Comparison of ENCODE assay signal across 1 cellular context in the genomic region with DNA sequence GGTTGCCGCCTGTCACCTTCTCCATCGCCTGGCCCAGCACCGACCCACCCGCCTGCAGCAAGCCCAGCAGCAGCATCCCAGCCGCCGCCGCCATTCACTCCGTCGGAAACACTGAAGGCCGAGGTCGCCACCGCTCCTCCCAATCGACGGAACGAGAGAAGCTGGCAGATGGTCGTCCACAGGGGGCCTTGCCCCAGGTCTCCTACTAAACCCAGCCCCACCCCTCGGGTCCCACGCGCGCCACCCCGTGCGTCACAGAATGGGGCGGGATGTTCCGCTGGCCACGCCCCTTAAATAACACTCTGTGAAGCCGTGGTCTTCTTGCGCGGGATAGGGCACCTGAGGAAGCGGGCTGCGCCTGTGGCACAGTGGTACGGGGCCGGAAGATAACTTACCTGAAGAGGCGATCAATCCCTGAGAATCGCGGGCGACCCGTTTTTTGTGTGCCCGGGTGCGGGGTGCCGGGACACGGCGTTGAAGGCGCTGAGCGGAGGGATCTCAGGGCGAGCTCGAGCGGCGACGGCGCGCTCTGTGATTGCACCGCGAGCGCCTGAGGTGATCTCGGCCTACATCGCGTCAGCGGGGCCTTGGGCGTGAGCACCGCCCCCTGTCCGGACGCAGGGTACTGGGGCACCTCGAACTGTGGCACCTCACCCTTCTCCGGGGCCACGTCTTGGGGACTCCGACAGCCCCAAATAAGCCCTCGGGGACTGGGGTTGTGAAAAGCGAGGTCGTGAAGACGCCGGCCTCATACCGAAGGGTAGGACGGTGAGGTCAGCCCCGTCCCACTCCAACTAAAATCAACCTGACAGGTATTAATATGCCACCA.
TF ChIP-seq lines count a peak whose summit lies in the region.

Gene CYP51A1, minus strand, starts transcription at position 207 of the 829 bp plus-strand sequence. Its CDS starts 113 bp downstream, at position 94.

TF ChIP-seq in GM12878, 131 proteins besides CTCF, POLR2A, EP300 and RAD21 (continued from another document and continues in another):
- TF ChIP-seq NFYA (IDR thresholded peaks at IDR 0.05; ENCODE audit: borderline replicate concordance, low read depth, low read length), result no peak
- TF ChIP-seq ATF3 (IDR thresholded peaks at IDR 0.05; ENCODE audit: borderline replicate concordance, extremely low read depth, low read depth, low read length), result no peak
- TF ChIP-seq EED (IDR thresholded peaks at IDR 0.05; ENCODE audit: low read depth), result no peak
- peak; percentile 43; the same call in 1 of the 2 replicates for TF ChIP-seq NR2C1 (IDR thresholded peaks at IDR 0.05)
- TF ChIP-seq RFX5 (IDR thresholded peaks at IDR 0.05; ENCODE audit: low read depth, low read length), result no peak
- TF ChIP-seq CBX3 (IDR thresholded peaks at IDR 0.05; ENCODE audit: borderline replicate concordance, low read depth), result no peak
- no peak for TF ChIP-seq BMI1 (IDR thresholded peaks at IDR 0.05; ENCODE audit: borderline replicate concordance)
- no peak for TF ChIP-seq ZSCAN29 (IDR thresholded peaks at IDR 0.05)
- 0 out of 2 replicates have a peak, but pooled peaks have one; percentile 52 for TF ChIP-seq TCF3 (IDR thresholded peaks at IDR 0.05; ENCODE audit: borderline replicate concordance, insufficient read depth, low read depth, low read length)
- TF ChIP-seq ZNF384 (IDR thresholded peaks at IDR 0.05; ENCODE audit: borderline replicate concordance, low read depth, low read length), result peak; percentile 48; the same call in 1 of the 2 replicates
- TF ChIP-seq RUNX3 (IDR thresholded peaks at IDR 0.05; ENCODE audit: low read length), result peak; percentile 42; the same call in 1 of the 2 replicates
- TF ChIP-seq CBFB (IDR thresholded peaks at IDR 0.05; ENCODE audit: low read depth), result peak; percentile 83; the same call in 1 of the 2 replicates
- TF ChIP-seq PAX8 (IDR thresholded peaks at IDR 0.05), result no peak
- TF ChIP-seq, protein P1, sequence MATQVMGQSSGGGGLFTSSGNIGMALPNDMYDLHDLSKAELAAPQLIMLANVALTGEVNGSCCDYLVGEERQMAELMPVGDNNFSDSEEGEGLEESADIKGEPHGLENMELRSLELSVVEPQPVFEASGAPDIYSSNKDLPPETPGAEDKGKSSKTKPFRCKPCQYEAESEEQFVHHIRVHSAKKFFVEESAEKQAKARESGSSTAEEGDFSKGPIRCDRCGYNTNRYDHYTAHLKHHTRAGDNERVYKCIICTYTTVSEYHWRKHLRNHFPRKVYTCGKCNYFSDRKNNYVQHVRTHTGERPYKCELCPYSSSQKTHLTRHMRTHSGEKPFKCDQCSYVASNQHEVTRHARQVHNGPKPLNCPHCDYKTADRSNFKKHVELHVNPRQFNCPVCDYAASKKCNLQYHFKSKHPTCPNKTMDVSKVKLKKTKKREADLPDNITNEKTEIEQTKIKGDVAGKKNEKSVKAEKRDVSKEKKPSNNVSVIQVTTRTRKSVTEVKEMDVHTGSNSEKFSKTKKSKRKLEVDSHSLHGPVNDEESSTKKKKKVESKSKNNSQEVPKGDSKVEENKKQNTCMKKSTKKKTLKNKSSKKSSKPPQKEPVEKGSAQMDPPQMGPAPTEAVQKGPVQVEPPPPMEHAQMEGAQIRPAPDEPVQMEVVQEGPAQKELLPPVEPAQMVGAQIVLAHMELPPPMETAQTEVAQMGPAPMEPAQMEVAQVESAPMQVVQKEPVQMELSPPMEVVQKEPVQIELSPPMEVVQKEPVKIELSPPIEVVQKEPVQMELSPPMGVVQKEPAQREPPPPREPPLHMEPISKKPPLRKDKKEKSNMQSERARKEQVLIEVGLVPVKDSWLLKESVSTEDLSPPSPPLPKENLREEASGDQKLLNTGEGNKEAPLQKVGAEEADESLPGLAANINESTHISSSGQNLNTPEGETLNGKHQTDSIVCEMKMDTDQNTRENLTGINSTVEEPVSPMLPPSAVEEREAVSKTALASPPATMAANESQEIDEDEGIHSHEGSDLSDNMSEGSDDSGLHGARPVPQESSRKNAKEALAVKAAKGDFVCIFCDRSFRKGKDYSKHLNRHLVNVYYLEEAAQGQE (IDR thresholded peaks at IDR 0.05; ENCODE audit: low read depth, low read length), result peak; percentile 32; the same call in 1 of the 2 replicates
- peak; percentile 56; the same call in 1 of the 2 replicates for TF ChIP-seq BRCA1 (IDR thresholded peaks at IDR 0.05; ENCODE audit: low read depth, low read length)
- TF ChIP-seq EGR1 (IDR thresholded peaks at IDR 0.05; ENCODE audit: borderline replicate concordance in 1 of 2, low read depth in 2 of 2, low read length in 2 of 2), result peak; percentile 14 to 30; a peak in 2 of 3 replicates
- no peak for TF ChIP-seq SRF (IDR thresholded peaks at IDR 0.05; ENCODE audit: low read depth in 2 of 2, low read length in 2 of 2)
- TF ChIP-seq, protein P2, sequence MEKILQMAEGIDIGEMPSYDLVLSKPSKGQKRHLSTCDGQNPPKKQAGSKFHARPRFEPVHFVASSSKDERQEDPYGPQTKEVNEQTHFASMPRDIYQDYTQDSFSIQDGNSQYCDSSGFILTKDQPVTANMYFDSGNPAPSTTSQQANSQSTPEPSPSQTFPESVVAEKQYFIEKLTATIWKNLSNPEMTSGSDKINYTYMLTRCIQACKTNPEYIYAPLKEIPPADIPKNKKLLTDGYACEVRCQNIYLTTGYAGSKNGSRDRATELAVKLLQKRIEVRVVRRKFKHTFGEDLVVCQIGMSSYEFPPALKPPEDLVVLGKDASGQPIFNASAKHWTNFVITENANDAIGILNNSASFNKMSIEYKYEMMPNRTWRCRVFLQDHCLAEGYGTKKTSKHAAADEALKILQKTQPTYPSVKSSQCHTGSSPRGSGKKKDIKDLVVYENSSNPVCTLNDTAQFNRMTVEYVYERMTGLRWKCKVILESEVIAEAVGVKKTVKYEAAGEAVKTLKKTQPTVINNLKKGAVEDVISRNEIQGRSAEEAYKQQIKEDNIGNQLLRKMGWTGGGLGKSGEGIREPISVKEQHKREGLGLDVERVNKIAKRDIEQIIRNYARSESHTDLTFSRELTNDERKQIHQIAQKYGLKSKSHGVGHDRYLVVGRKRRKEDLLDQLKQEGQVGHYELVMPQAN (conservative IDR thresholded peaks at IDR 0.05), result peak; percentile 71
- peak; percentile 98 for TF ChIP-seq RB1 (IDR thresholded peaks at IDR 0.05; ENCODE audit: borderline replicate concordance)
- TF ChIP-seq, protein P3, sequence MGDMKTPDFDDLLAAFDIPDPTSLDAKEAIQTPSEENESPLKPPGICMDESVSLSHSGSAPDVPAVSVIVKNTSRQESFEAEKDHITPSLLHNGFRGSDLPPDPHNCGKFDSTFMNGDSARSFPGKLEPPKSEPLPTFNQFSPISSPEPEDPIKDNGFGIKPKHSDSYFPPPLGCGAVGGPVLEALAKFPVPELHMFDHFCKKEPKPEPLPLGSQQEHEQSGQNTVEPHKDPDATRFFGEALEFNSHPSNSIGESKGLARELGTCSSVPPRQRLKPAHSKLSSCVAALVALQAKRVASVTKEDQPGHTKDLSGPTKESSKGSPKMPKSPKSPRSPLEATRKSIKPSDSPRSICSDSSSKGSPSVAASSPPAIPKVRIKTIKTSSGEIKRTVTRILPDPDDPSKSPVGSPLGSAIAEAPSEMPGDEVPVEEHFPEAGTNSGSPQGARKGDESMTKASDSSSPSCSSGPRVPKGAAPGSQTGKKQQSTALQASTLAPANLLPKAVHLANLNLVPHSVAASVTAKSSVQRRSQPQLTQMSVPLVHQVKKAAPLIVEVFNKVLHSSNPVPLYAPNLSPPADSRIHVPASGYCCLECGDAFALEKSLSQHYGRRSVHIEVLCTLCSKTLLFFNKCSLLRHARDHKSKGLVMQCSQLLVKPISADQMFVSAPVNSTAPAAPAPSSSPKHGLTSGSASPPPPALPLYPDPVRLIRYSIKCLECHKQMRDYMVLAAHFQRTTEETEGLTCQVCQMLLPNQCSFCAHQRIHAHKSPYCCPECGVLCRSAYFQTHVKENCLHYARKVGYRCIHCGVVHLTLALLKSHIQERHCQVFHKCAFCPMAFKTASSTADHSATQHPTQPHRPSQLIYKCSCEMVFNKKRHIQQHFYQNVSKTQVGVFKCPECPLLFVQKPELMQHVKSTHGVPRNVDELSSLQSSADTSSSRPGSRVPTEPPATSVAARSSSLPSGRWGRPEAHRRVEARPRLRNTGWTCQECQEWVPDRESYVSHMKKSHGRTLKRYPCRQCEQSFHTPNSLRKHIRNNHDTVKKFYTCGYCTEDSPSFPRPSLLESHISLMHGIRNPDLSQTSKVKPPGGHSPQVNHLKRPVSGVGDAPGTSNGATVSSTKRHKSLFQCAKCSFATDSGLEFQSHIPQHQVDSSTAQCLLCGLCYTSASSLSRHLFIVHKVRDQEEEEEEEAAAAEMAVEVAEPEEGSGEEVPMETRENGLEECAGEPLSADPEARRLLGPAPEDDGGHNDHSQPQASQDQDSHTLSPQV (IDR thresholded peaks at IDR 0.05), result no peak
- TF ChIP-seq, protein P4, sequence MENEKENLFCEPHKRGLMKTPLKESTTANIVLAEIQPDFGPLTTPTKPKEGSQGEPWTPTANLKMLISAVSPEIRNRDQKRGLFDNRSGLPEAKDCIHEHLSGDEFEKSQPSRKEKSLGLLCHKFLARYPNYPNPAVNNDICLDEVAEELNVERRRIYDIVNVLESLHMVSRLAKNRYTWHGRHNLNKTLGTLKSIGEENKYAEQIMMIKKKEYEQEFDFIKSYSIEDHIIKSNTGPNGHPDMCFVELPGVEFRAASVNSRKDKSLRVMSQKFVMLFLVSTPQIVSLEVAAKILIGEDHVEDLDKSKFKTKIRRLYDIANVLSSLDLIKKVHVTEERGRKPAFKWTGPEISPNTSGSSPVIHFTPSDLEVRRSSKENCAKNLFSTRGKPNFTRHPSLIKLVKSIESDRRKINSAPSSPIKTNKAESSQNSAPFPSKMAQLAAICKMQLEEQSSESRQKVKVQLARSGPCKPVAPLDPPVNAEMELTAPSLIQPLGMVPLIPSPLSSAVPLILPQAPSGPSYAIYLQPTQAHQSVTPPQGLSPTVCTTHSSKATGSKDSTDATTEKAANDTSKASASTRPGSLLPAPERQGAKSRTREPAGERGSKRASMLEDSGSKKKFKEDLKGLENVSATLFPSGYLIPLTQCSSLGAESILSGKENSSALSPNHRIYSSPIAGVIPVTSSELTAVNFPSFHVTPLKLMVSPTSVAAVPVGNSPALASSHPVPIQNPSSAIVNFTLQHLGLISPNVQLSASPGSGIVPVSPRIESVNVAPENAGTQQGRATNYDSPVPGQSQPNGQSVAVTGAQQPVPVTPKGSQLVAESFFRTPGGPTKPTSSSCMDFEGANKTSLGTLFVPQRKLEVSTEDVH (IDR thresholded peaks at IDR 0.05; ENCODE audit: low read depth, partially characterized antibody), result peak; percentile 27
- TF ChIP-seq TCF7 (IDR thresholded peaks at IDR 0.05; ENCODE audit: borderline replicate concordance), result no peak; the same call in 1 of the 2 replicates
- TF ChIP-seq EZH2 (IDR thresholded peaks at IDR 0.05; ENCODE audit: borderline replicate concordance, control insufficient read depth, low read depth, low read length), result no peak
- TF ChIP-seq PAX5 (IDR thresholded peaks at IDR 0.05; ENCODE audit: borderline replicate concordance, low read depth, low read length), result peak; percentile 25; the same call in 1 of the 2 replicates
- TF ChIP-seq PML (IDR thresholded peaks at IDR 0.05; ENCODE audit: low read length), result peak; percentile 94
- TF ChIP-seq, protein P5, sequence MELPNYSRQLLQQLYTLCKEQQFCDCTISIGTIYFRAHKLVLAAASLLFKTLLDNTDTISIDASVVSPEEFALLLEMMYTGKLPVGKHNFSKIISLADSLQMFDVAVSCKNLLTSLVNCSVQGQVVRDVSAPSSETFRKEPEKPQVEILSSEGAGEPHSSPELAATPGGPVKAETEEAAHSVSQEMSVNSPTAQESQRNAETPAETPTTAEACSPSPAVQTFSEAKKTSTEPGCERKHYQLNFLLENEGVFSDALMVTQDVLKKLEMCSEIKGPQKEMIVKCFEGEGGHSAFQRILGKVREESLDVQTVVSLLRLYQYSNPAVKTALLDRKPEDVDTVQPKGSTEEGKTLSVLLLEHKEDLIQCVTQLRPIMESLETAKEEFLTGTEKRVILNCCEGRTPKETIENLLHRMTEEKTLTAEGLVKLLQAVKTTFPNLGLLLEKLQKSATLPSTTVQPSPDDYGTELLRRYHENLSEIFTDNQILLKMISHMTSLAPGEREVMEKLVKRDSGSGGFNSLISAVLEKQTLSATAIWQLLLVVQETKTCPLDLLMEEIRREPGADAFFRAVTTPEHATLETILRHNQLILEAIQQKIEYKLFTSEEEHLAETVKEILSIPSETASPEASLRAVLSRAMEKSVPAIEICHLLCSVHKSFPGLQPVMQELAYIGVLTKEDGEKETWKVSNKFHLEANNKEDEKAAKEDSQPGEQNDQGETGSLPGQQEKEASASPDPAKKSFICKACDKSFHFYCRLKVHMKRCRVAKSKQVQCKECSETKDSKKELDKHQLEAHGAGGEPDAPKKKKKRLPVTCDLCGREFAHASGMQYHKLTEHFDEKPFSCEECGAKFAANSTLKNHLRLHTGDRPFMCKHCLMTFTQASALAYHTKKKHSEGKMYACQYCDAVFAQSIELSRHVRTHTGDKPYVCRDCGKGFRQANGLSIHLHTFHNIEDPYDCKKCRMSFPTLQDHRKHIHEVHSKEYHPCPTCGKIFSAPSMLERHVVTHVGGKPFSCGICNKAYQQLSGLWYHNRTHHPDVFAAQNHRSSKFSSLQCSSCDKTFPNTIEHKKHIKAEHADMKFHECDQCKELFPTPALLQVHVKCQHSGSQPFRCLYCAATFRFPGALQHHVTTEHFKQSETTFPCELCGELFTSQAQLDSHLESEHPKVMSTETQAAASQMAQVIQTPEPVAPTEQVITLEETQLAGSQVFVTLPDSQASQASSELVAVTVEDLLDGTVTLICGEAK (IDR thresholded peaks at IDR 0.05; ENCODE audit: borderline replicate concordance), result peak; percentile 60; the same call in 1 of the 2 replicates
- TF ChIP-seq MEF2B (IDR thresholded peaks at IDR 0.05; ENCODE audit: partially characterized antibody, poor library complexity, severe bottlenecking), result peak; percentile 84
- TF ChIP-seq, protein P6, sequence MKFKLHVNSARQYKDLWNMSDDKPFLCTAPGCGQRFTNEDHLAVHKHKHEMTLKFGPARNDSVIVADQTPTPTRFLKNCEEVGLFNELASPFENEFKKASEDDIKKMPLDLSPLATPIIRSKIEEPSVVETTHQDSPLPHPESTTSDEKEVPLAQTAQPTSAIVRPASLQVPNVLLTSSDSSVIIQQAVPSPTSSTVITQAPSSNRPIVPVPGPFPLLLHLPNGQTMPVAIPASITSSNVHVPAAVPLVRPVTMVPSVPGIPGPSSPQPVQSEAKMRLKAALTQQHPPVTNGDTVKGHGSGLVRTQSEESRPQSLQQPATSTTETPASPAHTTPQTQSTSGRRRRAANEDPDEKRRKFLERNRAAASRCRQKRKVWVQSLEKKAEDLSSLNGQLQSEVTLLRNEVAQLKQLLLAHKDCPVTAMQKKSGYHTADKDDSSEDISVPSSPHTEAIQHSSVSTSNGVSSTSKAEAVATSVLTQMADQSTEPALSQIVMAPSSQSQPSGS (IDR thresholded peaks at IDR 0.05; ENCODE audit: low read length), result no peak; the same call in 1 of the 2 replicates
- TF ChIP-seq ZZZ3 (IDR thresholded peaks at IDR 0.05; ENCODE audit: control insufficient read depth, insufficient read length, low read depth), result no peak
- no peak for TF ChIP-seq SPI1 (IDR thresholded peaks at IDR 0.05; ENCODE audit: borderline replicate concordance, insufficient read depth, low read depth, low read length)
- peak; percentile 72; the same call in 1 of the 2 replicates for TF ChIP-seq SREBF1 (IDR thresholded peaks at IDR 0.05; ENCODE audit: low read length)
- peak; percentile 68 for TF ChIP-seq HDAC6 (IDR thresholded peaks at IDR 0.05; ENCODE audit: unreplicated experiment)
- TF ChIP-seq ZNF217 (IDR thresholded peaks at IDR 0.05), result peak; percentile 56; the same call in 1 of the 2 replicates
- no peak for TF ChIP-seq ZNF274 (IDR thresholded peaks at IDR 0.05; ENCODE audit: insufficient read depth, insufficient read length)
- TF ChIP-seq GABPA (IDR thresholded peaks at IDR 0.05; ENCODE audit: low read depth), result no peak
